ENCODE assay signal across 18 cellular contexts in the genomic region with DNA sequence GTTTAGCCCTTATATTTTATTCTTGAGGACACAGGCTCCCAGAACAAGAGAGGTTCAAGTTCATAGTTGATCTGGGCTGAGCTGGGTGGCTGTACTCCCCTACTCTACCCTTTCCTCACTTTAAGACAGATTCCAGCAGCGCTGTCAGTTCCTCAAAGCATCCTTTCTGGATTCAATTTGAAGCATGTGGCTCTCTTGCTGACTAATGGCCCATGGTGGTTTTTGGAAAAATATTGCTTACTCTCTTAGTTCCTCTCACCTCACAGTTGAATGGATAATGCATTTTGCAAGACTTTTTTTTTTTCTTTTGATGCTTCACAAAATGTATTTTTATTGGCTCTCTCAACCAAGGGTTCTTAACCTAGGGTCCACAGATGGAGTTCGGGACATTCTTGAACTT. TPM values are rescaled to one million over a fixed set of nuclear protein-coding genes. Genes with fewer than 3 reads are reported as not detected.
DNase-seq lines count a peak whose midpoint lies in the region; ATAC-seq and TF ChIP-seq lines count a peak whose summit lies in the region.
"Had no signal": no experiment of that assay in that cellular context is flagged by ENCODE, and none has a peak within 500 bp of the region (broad histone marks: within the 10 kb centered on the region; RNA-seq: fewer than 3 reads in every experiment).

No MANE protein-coding gene starts in this region.

- no peaks in the 10 kb centered on the region for H3K36me3 Mint-ChIP-seq in glutamatergic neuron (ENCODE audit: unreplicated experiment)
- no peaks in the 10 kb centered on the region for H3K36me3 Mint-ChIP-seq in activated naive CD8-positive, alpha-beta T cell treated with anti-CD3 and anti-CD28 coated beads, Interleukin-2, amount 50 U/mL, for 24 hours (ENCODE audit: low read depth)

- no peaks in the 10 kb centered on the region for H3K9me3 ChIP-seq in BLaER1 treated with 17β-estradiol and CSF1 and Interleukin-3, amounts not matched to agents 10 nM and 100 nM (replicated peaks in 1 of 11)
- H3K9me3 ChIP-seq in GM23248 (ENCODE audit: low read depth) (no peaks in the 10 kb centered on the region), body of pancreas (no peaks in the 10 kb centered on the region)
- H3K9me3 ChIP-seq: BE2C, SK-N-SH had no signal

- peaks cover 28 to 90% (median 74%) of the 10 kb centered on the region in 11 experiments; a peak in 20 of 22 replicates for H4K20me1 ChIP-seq in BLaER1 treated with 17β-estradiol and CSF1 and Interleukin-3, amounts not matched to agents 10 nM and 100 nM
- no peaks in the 10 kb centered on the region for H4K20me1 ChIP-seq in GM23248 (ENCODE audit: insufficient read depth)

- in situ Hi-C loops in GM23248 (cut with MboI): no loop called here

- DNase-seq in GM23248: peak; percentile 37
- DNase-seq in body of pancreas: no peak
- DNase-seq in glutamatergic neuron: no peak
- no peak for DNase-seq in activated naive CD8-positive, alpha-beta T cell treated with anti-CD3 and anti-CD28 coated beads, Interleukin-2, amount 50 U/mL, for 24 hours
- DNase-seq in putamen (ENCODE audit: low spot score): no peak
- DNase-seq: BE2C; Calu3; CD8-positive, alpha-beta T cell; H9; NCI-H1417 treated with DMSO at 0.1 percent for 48 hours; NCI-H187 treated with DMSO at 0.1 percent for 48 hours; NCI-H345; SHP77; SK-N-SH had no signal

- H2AFZ ChIP-seq in GM23248: no peak overlapping the region

- H3K4me1 Mint-ChIP-seq in glutamatergic neuron (ENCODE audit: low read depth, unreplicated experiment): peaks cover 52% of the 10 kb centered on the region
- H3K4me1 Mint-ChIP-seq in activated naive CD8-positive, alpha-beta T cell treated with anti-CD3 and anti-CD28 coated beads, Interleukin-2, amount 50 U/mL, for 24 hours: peaks cover 29% of the 10 kb centered on the region

- H3K9ac ChIP-seq in BLaER1 treated with 17β-estradiol and CSF1 and Interleukin-3, amounts not matched to agents 10 nM and 100 nM: no peak overlapping the region
- no peak overlapping the region for H3K9ac ChIP-seq in GM23248
- H3K9ac ChIP-seq: KMS-11, SK-N-SH had no signal

- H3K79me2 ChIP-seq in GM23248 (ENCODE audit: insufficient read depth): 0 out of 2 replicates have a peak, but pooled peaks cover 6% of the 10 kb centered on the region

- peak overlapping the region; percentile 64 to 94 (median 91) for H3K4me2 ChIP-seq in BLaER1 treated with 17β-estradiol and CSF1 and Interleukin-3, amounts not matched to agents 10 nM and 100 nM
- H3K4me2 ChIP-seq in GM23248 (ENCODE audit: unreplicated experiment): no peak overlapping the region
- H3K4me2 ChIP-seq: KMS-11, SK-N-SH had no signal

- H3K4me3 Mint-ChIP-seq in glutamatergic neuron (ENCODE audit: unreplicated experiment): peak overlapping the region; percentile 99
- no peak overlapping the region for H3K4me3 Mint-ChIP-seq in activated naive CD8-positive, alpha-beta T cell treated with anti-CD3 and anti-CD28 coated beads, Interleukin-2, amount 50 U/mL, for 24 hours
- H3K4me3 Mint-ChIP-seq: CD8-positive, alpha-beta T cell; H9 had no signal

- TF ChIP-seq POLR2A in body of pancreas (IDR thresholded peaks at IDR 0.05): no peak

- H3K4me3 ChIP-seq in BLaER1 treated with 17β-estradiol and CSF1 and Interleukin-3, amounts not matched to agents 10 nM and 100 nM: no peak overlapping the region; a peak in 1 of 20 replicates
- no peak overlapping the region for H3K4me3 ChIP-seq in GM23248
- H3K4me3 ChIP-seq in body of pancreas: no peak overlapping the region

- peaks cover 51 to 79% (median 75%) of the 10 kb centered on the region in 10 experiments for H3K4me1 ChIP-seq in BLaER1 treated with 17β-estradiol and CSF1 and Interleukin-3, amounts not matched to agents 10 nM and 100 nM
- H3K4me1 ChIP-seq in GM23248 (ENCODE audit: insufficient read depth) (peaks cover 20% of the 10 kb centered on the region), body of pancreas (peaks cover 70% of the 10 kb centered on the region)

- 44 to 46% methylated on average over 2 of the region's 2 CpGs for WGBS in GM23248 (ENCODE audit: low coverage in 1 of 2, low lambda C conversion rate in 2 of 2, missing lambda C conversion rate in 2 of 2), 2 experiments
- 47 to 58% methylated on average over 2 of the region's 2 CpGs for WGBS in body of pancreas, 2 donors

- H3K9me3 Mint-ChIP-seq in glutamatergic neuron (ENCODE audit: unreplicated experiment): peaks cover 21% of the 10 kb centered on the region
- no peaks in the 10 kb centered on the region for H3K9me3 Mint-ChIP-seq in activated naive CD8-positive, alpha-beta T cell treated with anti-CD3 and anti-CD28 coated beads, Interleukin-2, amount 50 U/mL, for 24 hours
- H3K9me3 Mint-ChIP-seq: CD8-positive, alpha-beta T cell; H9 had no signal

- no peak for TF ChIP-seq CTCF in body of pancreas (IDR thresholded peaks at IDR 0.05)
- no peak for TF ChIP-seq CTCF in glutamatergic neuron (IDR thresholded peaks at IDR 0.05; ENCODE audit: partially characterized antibody, unreplicated experiment)

- peak overlapping the region; percentile 48 for H3K27ac Mint-ChIP-seq in glutamatergic neuron (ENCODE audit: unreplicated experiment)
- H3K27ac Mint-ChIP-seq in activated naive CD8-positive, alpha-beta T cell treated with anti-CD3 and anti-CD28 coated beads, Interleukin-2, amount 50 U/mL, for 24 hours: no peak overlapping the region
- H3K27ac Mint-ChIP-seq: CD8-positive, alpha-beta T cell; H9 had no signal

- H3K27me3 ChIP-seq in BLaER1 treated with 17β-estradiol and CSF1 and Interleukin-3, amounts not matched to agents 10 nM and 100 nM: no peaks in the 10 kb centered on the region
- H3K27me3 ChIP-seq in GM23248 (replicated peaks; ENCODE audit: insufficient read depth): no peaks in the 10 kb centered on the region
- H3K27me3 ChIP-seq in body of pancreas: no peaks in the 10 kb centered on the region

- peaks cover 16% of the 10 kb centered on the region; the same call in 1 of the 2 replicates for H3F3A ChIP-seq in GM23248 (ENCODE audit: insufficient read depth)

- ATAC-seq in body of pancreas (no peak), GM18520 (IDR thresholded peaks at IDR 0.05; ENCODE audit: unreplicated experiment) (no peak), GM21360 (IDR thresholded peaks at IDR 0.05; ENCODE audit: unreplicated experiment) (no peak)
- no peak for ATAC-seq in activated naive CD8-positive, alpha-beta T cell treated with anti-CD3 and anti-CD28 coated beads, Interleukin-2, amount 50 U/mL, for 24 hours
- ATAC-seq: CD8-positive, alpha-beta T cell had no signal

- no peak overlapping the region for H3K27ac ChIP-seq in BLaER1 treated with 17β-estradiol and CSF1 and Interleukin-3, amounts not matched to agents 10 nM and 100 nM
- H3K27ac ChIP-seq in GM23248 (no peak overlapping the region), body of pancreas (peak overlapping the region in 3 of 4 donors; percentile 1 to 97 (median 17))
- H3K27ac ChIP-seq: KMS-11 had no signal

- H3K9me2 ChIP-seq in GM23248 (ENCODE audit: insufficient read depth): no peaks in the 10 kb centered on the region
- H3K9me2 ChIP-seq: SK-N-SH had no signal

- intact Hi-C loops in body of pancreas (cut with DNase I): no loop called here

- peaks cover 13% of the 10 kb centered on the region for H3K27me3 Mint-ChIP-seq in glutamatergic neuron (ENCODE audit: unreplicated experiment)
- H3K27me3 Mint-ChIP-seq in activated naive CD8-positive, alpha-beta T cell treated with anti-CD3 and anti-CD28 coated beads, Interleukin-2, amount 50 U/mL, for 24 hours: peaks cover 15% of the 10 kb centered on the region

- H3K36me3 ChIP-seq in BLaER1 treated with 17β-estradiol and CSF1 and Interleukin-3, amounts not matched to agents 10 nM and 100 nM: peaks cover 0 to 8% (median 0%) of the 10 kb centered on the region in 11 experiments; a peak in 2 of 22 replicates
- H3K36me3 ChIP-seq in GM23248 (ENCODE audit: low read depth): no peaks in the 10 kb centered on the region
- no peaks in the 10 kb centered on the region for H3K36me3 ChIP-seq in body of pancreas (replicated peaks in 1 of 2; ENCODE audit: insufficient read depth in 1 of 2, low read depth in 2 of 2)
- H3K36me3 ChIP-seq: BE2C had no signal

RNA-seq across cellular contexts. Expression of gene PELI2, which starts 4.1 kb away (rescaled TPM):
- 1.2 and 12.3 TPM in 2 replicates for total RNA-seq in GM23248 (2014; rRNA removed; shearing (Covaris generic))
- polyA plus RNA-seq in GM23248 (2016; fragmentation: Nextera tagmentation; extraction: Ambion mirVana): 1.3 TPM in 2 replicates
- 10 to 100 TPM; 31.6 to 41.8 TPM for total RNA-seq in body of pancreas
- 158 TPM for total RNA-seq in glutamatergic neuron (ENCODE audit: unreplicated experiment)
- polyA plus RNA-seq: SK-N-SH had no signal

Comparison
In these comparisons a context has a peak if more than half of its experiments do, and no peak if none do; other contexts are left out.
1. H3K27ac ChIP-seq: peak in body of pancreas (3 of 4); none in BLaER1 treated with 17β-estradiol and CSF1 and Interleukin-3, amounts not matched to agents 10 nM and 100 nM (0 of 11) and GM23248 (single experiment).